Comparison of ENCODE assay signal across 1 cellular context in genomic region chr7:2838873-2839578, GRCh38.
TF ChIP-seq lines count a peak whose summit lies in the region.

No MANE protein-coding gene starts in this region.

TF ChIP-seq in GM12878, 131 proteins besides CTCF, POLR2A, EP300 and RAD21 (continued from another document):
- peak; percentile 54; the same call in 1 of the 2 replicates for TF ChIP-seq RELB (IDR thresholded peaks at IDR 0.05; ENCODE audit: low read depth)
- no peak for TF ChIP-seq TBL1XR1 (IDR thresholded peaks at IDR 0.05; ENCODE audit: low read depth, low read length)
- peak; percentile 56; the same call in 1 of the 2 replicates for TF ChIP-seq MTA2 (IDR thresholded peaks at IDR 0.05; ENCODE audit: low read depth)
- no peak for TF ChIP-seq TAF1 (IDR thresholded peaks at IDR 0.05; ENCODE audit: borderline replicate concordance, low read depth, low read length)
- TF ChIP-seq RBBP5 (conservative IDR thresholded peaks at IDR 0.05): no peak
- no peak for TF ChIP-seq EED (IDR thresholded peaks at IDR 0.05; ENCODE audit: low read depth)
- TF ChIP-seq BHLHE40 (IDR thresholded peaks at IDR 0.05; ENCODE audit: borderline replicate concordance in 1 of 2, low read depth in 2 of 2, low read length in 1 of 2): peak in 1 of 2 experiments; percentile 6; a peak in 1 of 4 replicates
- peak; percentile 53; the same call in 1 of the 2 replicates for TF ChIP-seq ZNF687 (IDR thresholded peaks at IDR 0.05)
- TF ChIP-seq ZSCAN29 (IDR thresholded peaks at IDR 0.05): 0 out of 2 replicates have a peak, but pooled peaks have one; percentile 30
